ENCODE assay signal across 8 cellular contexts in genomic region chr1:97849350-97850339, GRCh38.
A peak's percentile ranks its signal among the peaks of the same experiment; 100 is the strongest.
DNase-seq lines count a peak whose midpoint lies in the region; ATAC-seq, FAIRE-seq and TF ChIP-seq lines count a peak whose summit lies in the region.
"Had no signal": no experiment of that assay in that cellular context is flagged by ENCODE, and none has a peak within 500 bp of the region (broad histone marks: within the 10 kb centered on the region; RNA-seq: fewer than 3 reads in every experiment).

No MANE protein-coding gene starts in this region.

- DNase-seq in RPMI8226, result peak; percentile 38
- DNase-seq in frontal cortex (ENCODE audit: low spot score in 2 of 2), result no peak
- no peak for DNase-seq in uterus
- no peak for DNase-seq in NCI-H524 treated with DMSO at 0.1 percent for 48 hours (lab: John Stamatoyannopoulos, UW)
- DNase-seq in tibial nerve (ENCODE audit: low spot score in 2 of 2), result no peak

- peak; percentile 13 for FAIRE-seq in frontal cortex (lab: Jason Lieb, UNC)

- no peaks in the 10 kb centered on the region for H3K4me1 ChIP-seq in uterus
- H3K4me1 ChIP-seq in tibial nerve, result peaks cover 0 to 12% (median 0%) of the 10 kb centered on the region in 4 donors

- H3K4me3 ChIP-seq in uterus, result no peak overlapping the region
- no peak overlapping the region for H3K4me3 ChIP-seq in tibial nerve

- ATAC-seq in GM18499 (IDR thresholded peaks at IDR 0.05; ENCODE audit: insufficient read depth, unreplicated experiment) (peak; percentile 38), HG02870 (IDR thresholded peaks at IDR 0.05; ENCODE audit: unreplicated experiment) (peak; percentile 33)

- H3K36me3 ChIP-seq in uterus, result no peaks in the 10 kb centered on the region
- H3K36me3 ChIP-seq in tibial nerve, result peaks cover 0 to 15% (median 0%) of the 10 kb centered on the region in 3 donors

- no peak for TF ChIP-seq EP300 in tibial nerve (IDR thresholded peaks at IDR 0.05)

- WGBS in tibial nerve, 2 donors, result 45 to 54% methylated on average over 4 of the region's 4 CpGs

- TF ChIP-seq CTCF in uterus (IDR thresholded peaks at IDR 0.05) (no peak), tibial nerve (IDR thresholded peaks at IDR 0.05) (no peak)

- H3K27ac ChIP-seq in uterus (no peak overlapping the region), tibial nerve (peak overlapping the region in 2 of 4 donors; percentile 26 to 40)
- H3K27ac ChIP-seq: VCaP had no signal

- intact Hi-C loops in uterus (cut with DNase I; ENCODE audit: low total_unique reads), result no loop called here

- no peaks in the 10 kb centered on the region for H3K9me3 ChIP-seq in uterus
- no peaks in the 10 kb centered on the region for H3K9me3 ChIP-seq in tibial nerve

- no peak for TF ChIP-seq POLR2A in uterus (IDR thresholded peaks at IDR 0.05)
- TF ChIP-seq POLR2A in tibial nerve (IDR thresholded peaks at IDR 0.05), result no peak

- H3K27me3 ChIP-seq in uterus, result no peaks in the 10 kb centered on the region
- no peaks in the 10 kb centered on the region for H3K27me3 ChIP-seq in tibial nerve
